In genomic region chr13:76885203-76886004, GRCh38 we compare ENCODE assay signal across 8 cellular contexts. TPM values are rescaled to one million over a fixed set of nuclear protein-coding genes. Genes with fewer than 3 reads are reported as not detected.
A peak's percentile ranks its signal among the peaks of the same experiment; 100 is the strongest.
DNase-seq lines count a peak whose midpoint lies in the region; ATAC-seq and TF ChIP-seq lines count a peak whose summit lies in the region.

No MANE protein-coding gene starts in this region.

- ATAC-seq in CD8-positive, alpha-beta T cell = peak; percentile 58
- ATAC-seq in GM19397 (IDR thresholded peaks at IDR 0.05; ENCODE audit: unreplicated experiment) = peak; percentile 43
- peak; percentile 49 for ATAC-seq in HG03520 (IDR thresholded peaks at IDR 0.05; ENCODE audit: unreplicated experiment)
- peak; percentile 47 for ATAC-seq in foreskin keratinocyte

- no peaks in the 10 kb centered on the region for H3K27me3 ChIP-seq in CD8-positive, alpha-beta T cell (ENCODE audit: insufficient read depth, low read length)
- H3K27me3 ChIP-seq in foreskin keratinocyte = no peaks in the 10 kb centered on the region
- H3K27me3 ChIP-seq in tibial artery = no peaks in the 10 kb centered on the region

- peak overlapping the region; percentile 82 for H3K4me3 ChIP-seq in CD8-positive, alpha-beta T cell (ENCODE audit: low read depth, low read length)
- peak overlapping the region; percentile 69 to 78 for H3K4me3 ChIP-seq in tibial artery

- POLR2A ChIA-PET in CD8-positive, alpha-beta T cell (lab: Charles Lee) = interaction anchor here (0.6 to 2.3 kb wide), 14 partner anchors 9 to 1559 kb away, joined by 3 to 20 read pairs (median 4); partner anchors contain the start of genes CLN5 and FBXL3

- no peaks in the 10 kb centered on the region for H3K36me3 Mint-ChIP-seq in CD8-positive, alpha-beta T cell

- H3K4me1 Mint-ChIP-seq in CD8-positive, alpha-beta T cell (ENCODE audit: low read depth) = peaks cover 28% of the 10 kb centered on the region

- H3K27ac Mint-ChIP-seq in CD8-positive, alpha-beta T cell = peak overlapping the region; percentile 39

- no peak for TF ChIP-seq CTCF in CD8-positive, alpha-beta T cell (IDR thresholded peaks at IDR 0.05)
- TF ChIP-seq CTCF in foreskin keratinocyte (conservative IDR thresholded peaks at IDR 0.05) (peak; percentile 63), tibial artery (IDR thresholded peaks at IDR 0.05) (peak in 1 of 2 experiments; percentile 28)

- H3K27me3 Mint-ChIP-seq in CD8-positive, alpha-beta T cell (ENCODE audit: low read depth) = peaks cover 7% of the 10 kb centered on the region

- CTCF ChIA-PET in CD8-positive, alpha-beta T cell (lab: Charles Lee) = interaction anchor here (0.7 to 6.1 kb wide), 18 partner anchors 9 to 1190 kb away, joined by 3 to 33 read pairs (median 4); no protein-coding TSS in a partner anchor

- peak overlapping the region; percentile 49 for H3K27ac ChIP-seq in CD8-positive, alpha-beta T cell (ENCODE audit: low read depth, low read length)
- H3K27ac ChIP-seq in foreskin keratinocyte (no peak overlapping the region), tibial artery (peak overlapping the region; percentile 87 to 88)

- H3K36me3 ChIP-seq in CD8-positive, alpha-beta T cell (ENCODE audit: insufficient read depth, low read length) = no peaks in the 10 kb centered on the region
- no peaks in the 10 kb centered on the region for H3K36me3 ChIP-seq in tibial artery

- peak; percentile 6 to 73 (median 42) for DNase-seq in CD8-positive, alpha-beta T cell
- DNase-seq in RPMI7951 (ENCODE audit: low read depth) (peak; percentile 58), foreskin keratinocyte (peak; percentile 56 to 74), non-pigmented ciliary epithelial cell (ENCODE audit: low read depth) (peak; percentile 24), tibial artery (peak; percentile 73 to 86)
- peak; percentile 13 for DNase-seq in activated gamma-delta T cell treated with anti-CD3 and anti-CD28 coated beads, Interleukin-2, amount 50 U/mL, for 16 hours (ENCODE audit: low read depth)

- intact Hi-C loops in CD8-positive, alpha-beta T cell (cut with DNase I, micrococcal nuclease) = loop anchor here (1.0 to 10.0 kb wide), 14 partner anchors 18 to 1351 kb away; partner anchors contain the start of genes CLN5 (in 2 of the 2), SLAIN1 (in 2 of the 2), COMMD6 (in 1 of the 2) and FBXL3 (in 1 of the 2)
- intact Hi-C loops in tibial artery (cut with DNase I; ENCODE audit: low total_unique reads) = loop anchor here (10.0 kb wide), 3 partner anchors 99 to 1191 kb away; no protein-coding TSS in a partner anchor

- peaks cover 28% of the 10 kb centered on the region for H3K4me1 ChIP-seq in CD8-positive, alpha-beta T cell (ENCODE audit: insufficient read depth, low read length)
- H3K4me1 ChIP-seq in foreskin keratinocyte (peaks cover 21% of the 10 kb centered on the region), tibial artery (peaks cover 0 to 27% (median 12%) of the 10 kb centered on the region in 4 donors)

- no peaks in the 10 kb centered on the region for H3K9me3 ChIP-seq in CD8-positive, alpha-beta T cell (ENCODE audit: low read length)
- no peaks in the 10 kb centered on the region for H3K9me3 ChIP-seq in tibial artery

- peak overlapping the region; percentile 86 for H3K4me3 Mint-ChIP-seq in CD8-positive, alpha-beta T cell

- H3K9me3 Mint-ChIP-seq in CD8-positive, alpha-beta T cell = no peaks in the 10 kb centered on the region

RNA-seq across cellular contexts. Expression of gene KCTD12, which starts 0.8 kb away (rescaled TPM):
- total RNA-seq in CD8-positive, alpha-beta T cell = 1 to 10 TPM; 2.4 to 2.6 TPM
- 16.2 and 18.5 TPM in 2 replicates for total RNA-seq in RPMI7951 (2014; rRNA removed; shearing (Covaris generic))
- total RNA-seq in foreskin keratinocyte = 24.4 and 45.8 TPM in 2 replicates
- polyA plus RNA-seq in foreskin keratinocyte = 6.5 and 14.2 TPM in 2 replicates

Comparison
In these comparisons a context has a peak if more than half of its experiments do, and no peak if none do; other contexts are left out.
1. DNase-seq: peak in every context shown above with its lines; median percentile 80 in tibial artery; 65 in foreskin keratinocyte; 58 in RPMI7951; 42 in CD8-positive, alpha-beta T cell; 24 in non-pigmented ciliary epithelial cell; 13 in activated gamma-delta T cell treated with anti-CD3 and anti-CD28 coated beads, Interleukin-2, amount 50 U/mL, for 16 hours.